In genomic region chr4:174534461-174534860, GRCh38 we compare ENCODE assay signal across 8 cellular contexts.
"Had no signal": no experiment of that assay in that cellular context is flagged by ENCODE, and none has a peak within 500 bp of the region (broad histone marks: within the 10 kb centered on the region; RNA-seq: fewer than 3 reads in every experiment).

No MANE protein-coding gene starts in this region.

- H3K27ac ChIP-seq: HL-60, KMS-11 had no signal

- H3K4me3 Mint-ChIP-seq: GM23338, H9, IgD-negative memory B cell had no signal

- H3K4me3 ChIP-seq: GM23338 had no signal

- H3K27ac Mint-ChIP-seq: GM23338, H9, IgD-negative memory B cell had no signal

- H2AFZ ChIP-seq: GM23338 had no signal

- H3K4me2 ChIP-seq: GM23338, KMS-11 had no signal

- ATAC-seq: GM23338, HepG2 had no signal

- H3K9me3 Mint-ChIP-seq: GM23338, H9 had no signal

- H3K9ac ChIP-seq: KMS-11 had no signal

- DNase-seq: H9, HCEC 1CT, KBM-7 had no signal
